Comparison of ENCODE assay signal across 10 cellular contexts in genomic region chr2:122136071-122136470, GRCh38.
DNase-seq lines count a peak whose midpoint lies in the region; ATAC-seq and TF ChIP-seq lines count a peak whose summit lies in the region.
"Had no signal": no experiment of that assay in that cellular context is flagged by ENCODE, and none has a peak within 500 bp of the region (broad histone marks: within the 10 kb centered on the region; RNA-seq: fewer than 3 reads in every experiment).

No MANE protein-coding gene starts in this region.

- peak; percentile 46 for TF ChIP-seq CTCF in foreskin fibroblast (IDR thresholded peaks at IDR 0.05; ENCODE audit: low read depth, low read length)

- H3K4me3 ChIP-seq in foreskin fibroblast (ENCODE audit: low read depth in 1 of 2, low read length in 2 of 2) = no peak overlapping the region
- H3K4me3 ChIP-seq: upper lobe of left lung had no signal

- DNase-seq in DMS53 treated with DMSO at 0.1 percent for 48 hours (lab: John Stamatoyannopoulos, UW; ENCODE audit: unreplicated experiment) = peak; percentile 44
- peak; percentile 25 for DNase-seq in NCI-H345 treated with DMSO at 0.1 percent for 48 hours (lab: John Stamatoyannopoulos, UW; ENCODE audit: unreplicated experiment)
- peak in 1 of 2 donors; percentile 1 for DNase-seq in foreskin fibroblast
- no peak for DNase-seq in stimulated activated CD4-positive, alpha-beta T cell treated with anti-CD3 and anti-CD28 coated beads, Interleukin-2, amount 100 ng/mL, for 24 hours
- DNase-seq in hippocampal formation (lab: John Stamatoyannopoulos, UW) = no peak
- DNase-seq: upper lobe of left lung had no signal

- ATAC-seq in GM21447 (IDR thresholded peaks at IDR 0.05; ENCODE audit: unreplicated experiment) (peak; percentile 92), HG03025 (IDR thresholded peaks at IDR 0.05; ENCODE audit: low FRiP score, unreplicated experiment) (no peak), GM19397 (IDR thresholded peaks at IDR 0.05; ENCODE audit: unreplicated experiment) (no peak)
- ATAC-seq: T-cell had no signal

Comparison
In these comparisons a context has a peak if more than half of its experiments do, and no peak if none do; other contexts are left out.
1. DNase-seq: peak in DMS53 treated with DMSO at 0.1 percent for 48 hours (single experiment) and NCI-H345 treated with DMSO at 0.1 percent for 48 hours (single experiment); none in stimulated activated CD4-positive, alpha-beta T cell treated with anti-CD3 and anti-CD28 coated beads, Interleukin-2, amount 100 ng/mL, for 24 hours (0 of 2) and hippocampal formation (0 of 2).